ENCODE assay signal across 8 cellular contexts in genomic region chr22:32926600-32926999, GRCh38.
DNase-seq lines count a peak whose midpoint lies in the region; ATAC-seq and TF ChIP-seq lines count a peak whose summit lies in the region.

No MANE protein-coding gene starts in this region.

- POLR2A ChIA-PET in activated CD4-positive, alpha-beta T cell treated with anti-CD3 and anti-CD28 coated beads, Interleukin-2, amount 10 ng/mL, durations not matched to agents 7 days and 5 days (lab: Charles Lee), result no interaction called here

- ATAC-seq in GM18505 (IDR thresholded peaks at IDR 0.05; ENCODE audit: unreplicated experiment), result no peak

- H3K4me3 ChIP-seq in fibroblast of the aortic adventitia (ENCODE audit: low read depth, low read length), result no peak overlapping the region
- H3K4me3 ChIP-seq in suprapubic skin, result no peak overlapping the region

- DNase-seq in activated CD4-positive, alpha-beta T cell treated with anti-CD3 and anti-CD28 coated beads for 48 hours, result peak; percentile 12
- DNase-seq in activated CD4-positive, alpha-beta T cell treated with anti-CD3 and anti-CD28 coated beads, Interleukin-2, amount 10 ng/mL, durations not matched to agents 7 days and 5 days, result no peak
- DNase-seq in RPMI7951 (ENCODE audit: low read depth), result peak; percentile 32
- DNase-seq in fibroblast of the aortic adventitia (ENCODE audit: low read depth), result peak; percentile 50
- no peak for DNase-seq in suprapubic skin (ENCODE audit: low spot score in 2 of 2)
- DNase-seq in central memory CD4-positive, alpha-beta T cell, result no peak
- no peak for DNase-seq in cerebellar nuclear complex (lab: John Stamatoyannopoulos, UW)

- H3K27ac ChIP-seq in suprapubic skin, result no peak overlapping the region

- TF ChIP-seq POLR2A in suprapubic skin (IDR thresholded peaks at IDR 0.05) (no peak), GM18505 (IDR thresholded peaks at IDR 0.05; ENCODE audit: borderline replicate concordance, extremely low read depth, insufficient read depth, insufficient read length) (no peak)

- CTCF ChIA-PET in activated CD4-positive, alpha-beta T cell treated with anti-CD3 and anti-CD28 coated beads, Interleukin-2, amount 10 ng/mL, durations not matched to agents 7 days and 5 days (lab: Charles Lee), result no interaction called here

- H3K27ac Mint-ChIP-seq in activated CD4-positive, alpha-beta T cell treated with anti-CD3 and anti-CD28 coated beads, Interleukin-2, amount 10 ng/mL, durations not matched to agents 7 days and 5 days, result no peak overlapping the region

- H3K4me1 Mint-ChIP-seq in activated CD4-positive, alpha-beta T cell treated with anti-CD3 and anti-CD28 coated beads, Interleukin-2, amount 10 ng/mL, durations not matched to agents 7 days and 5 days, result no peaks in the 10 kb centered on the region

- H3K9me3 ChIP-seq in suprapubic skin, result no peaks in the 10 kb centered on the region

- no peak for TF ChIP-seq EP300 in suprapubic skin (IDR thresholded peaks at IDR 0.05)

- H3K36me3 ChIP-seq in suprapubic skin, result no peaks in the 10 kb centered on the region

- H3K27me3 ChIP-seq in suprapubic skin, result no peaks in the 10 kb centered on the region

- no peaks in the 10 kb centered on the region for H3K27me3 Mint-ChIP-seq in activated CD4-positive, alpha-beta T cell treated with anti-CD3 and anti-CD28 coated beads, Interleukin-2, amount 10 ng/mL, durations not matched to agents 7 days and 5 days

- H3K4me3 Mint-ChIP-seq in activated CD4-positive, alpha-beta T cell treated with anti-CD3 and anti-CD28 coated beads, Interleukin-2, amount 10 ng/mL, durations not matched to agents 7 days and 5 days, result no peak overlapping the region

- TF ChIP-seq CTCF in fibroblast of the aortic adventitia (IDR thresholded peaks at IDR 0.05; ENCODE audit: insufficient read depth, low read length) (peak; percentile 78), suprapubic skin (IDR thresholded peaks at IDR 0.05) (peak; percentile 17 to 60)

- no peaks in the 10 kb centered on the region for H3K9me3 Mint-ChIP-seq in activated CD4-positive, alpha-beta T cell treated with anti-CD3 and anti-CD28 coated beads, Interleukin-2, amount 10 ng/mL, durations not matched to agents 7 days and 5 days

- H3K36me3 Mint-ChIP-seq in activated CD4-positive, alpha-beta T cell treated with anti-CD3 and anti-CD28 coated beads, Interleukin-2, amount 10 ng/mL, durations not matched to agents 7 days and 5 days (ENCODE audit: low read depth), result no peaks in the 10 kb centered on the region

- 32% methylated on average over 1 of the region's 1 CpG for WGBS in suprapubic skin

- H3K4me1 ChIP-seq in suprapubic skin, result no peaks in the 10 kb centered on the region

Comparison
In these comparisons a context has a peak if more than half of its experiments do, and no peak if none do; other contexts are left out.
1. DNase-seq: peak in activated CD4-positive, alpha-beta T cell treated with anti-CD3 and anti-CD28 coated beads for 48 hours (single experiment), RPMI7951 (single experiment) and fibroblast of the aortic adventitia (single experiment); none in activated CD4-positive, alpha-beta T cell treated with anti-CD3 and anti-CD28 coated beads, Interleukin-2, amount 10 ng/mL, durations not matched to agents 7 days and 5 days (single experiment), suprapubic skin (0 of 2), central memory CD4-positive, alpha-beta T cell (single experiment) and cerebellar nuclear complex (0 of 2).